In the genomic region with DNA sequence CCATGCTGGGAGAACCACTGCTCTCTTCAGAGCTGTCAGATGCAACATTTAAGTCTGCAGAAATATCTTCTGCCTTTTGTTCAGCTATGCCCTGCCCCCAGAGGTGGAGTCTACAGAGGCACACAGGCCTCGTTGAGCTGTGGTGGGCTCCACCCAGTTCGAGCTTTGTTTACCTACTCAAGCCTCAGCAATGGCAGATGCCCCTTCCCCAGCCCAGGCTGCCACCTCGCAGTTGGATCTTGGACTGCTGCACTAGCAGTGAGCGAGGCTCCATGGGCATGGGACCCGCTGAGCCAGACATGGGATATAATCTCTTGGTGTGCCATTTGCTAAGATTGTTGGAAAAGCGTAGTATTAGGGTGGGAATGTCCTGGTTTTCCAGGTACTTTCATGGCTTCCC, we compare ENCODE assay signal across 3 cellular contexts.
"Had no signal": no experiment of that assay in that cellular context is flagged by ENCODE, and none has a peak within 500 bp of the region (broad histone marks: within the 10 kb centered on the region; RNA-seq: fewer than 3 reads in every experiment).

No MANE protein-coding gene starts in this region.

- DNase-seq: GDM1, GF-D8 had no signal

- H3K4me3 ChIP-seq: GM12878 had no signal

- ATAC-seq: GM12878 had no signal
